8 cellular contexts compared by ENCODE assay signal in the genomic region with DNA sequence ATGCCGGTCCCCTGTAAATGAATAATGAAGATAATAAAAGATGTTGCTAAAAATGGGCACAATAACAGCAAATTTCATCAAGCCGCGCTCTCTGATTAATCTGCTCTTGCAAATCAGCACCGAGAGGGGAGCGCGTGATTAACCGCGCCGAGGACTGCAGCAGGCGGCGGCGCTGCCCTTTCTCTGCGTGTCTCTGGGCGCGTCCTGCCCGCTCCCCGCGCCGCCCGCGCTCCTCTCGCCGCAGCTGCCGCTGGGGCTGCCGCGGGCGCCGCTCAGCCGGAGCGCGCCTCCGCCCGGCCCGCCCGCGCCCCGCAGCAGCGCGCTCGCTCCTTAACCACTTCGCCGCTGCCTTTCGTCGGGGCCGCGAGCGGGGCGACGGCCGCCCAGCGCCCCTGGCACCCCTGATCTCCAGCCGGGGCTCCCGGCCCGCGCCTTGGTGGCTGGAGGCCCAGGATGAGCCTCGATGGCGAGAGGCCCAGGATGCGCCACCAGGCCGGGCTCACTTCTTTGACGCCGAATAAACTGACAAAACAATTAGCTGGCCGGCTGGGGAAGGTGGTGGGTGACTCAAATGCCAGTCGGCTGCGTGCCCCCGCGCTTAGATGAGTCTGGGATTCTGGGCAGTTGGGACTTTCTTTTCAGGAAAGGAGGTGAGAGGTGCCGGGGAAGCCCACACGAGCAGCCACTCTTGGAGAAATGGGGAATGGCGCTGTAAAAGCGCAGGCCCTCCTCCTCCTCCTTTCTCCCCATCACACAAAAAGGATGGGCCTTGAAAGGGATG.
DNase-seq lines count a peak whose midpoint lies in the region; ATAC-seq and TF ChIP-seq lines count a peak whose summit lies in the region.

No MANE protein-coding gene starts in this region.

- H3K4me1 Mint-ChIP-seq in natural killer cell: no peaks in the 10 kb centered on the region

- intact Hi-C loops in natural killer cell (cut with micrococcal nuclease): no loop called here

- no peaks in the 10 kb centered on the region for H3K36me3 Mint-ChIP-seq in natural killer cell

- no peak overlapping the region for H3K4me3 Mint-ChIP-seq in natural killer cell

- peak; percentile 43 for DNase-seq in AG08395 (ENCODE audit: low spot score)
- peak; percentile 27 for DNase-seq in LoVo (ENCODE audit: low spot score)
- peak; percentile 80 for DNase-seq in left kidney (ENCODE audit: low read depth, low spot score)
- peak; percentile 78 for DNase-seq in superior temporal gyrus (ENCODE audit: extremely low spot score)
- DNase-seq in natural killer cell: no peak
- DNase-seq in GM19238 (ENCODE audit: insufficient read length, low spot score): no peak

- H3K27me3 Mint-ChIP-seq in natural killer cell (ENCODE audit: low read depth in 2 of 2): peaks cover 14 to 18% of the 10 kb centered on the region in 2 donors

- no peak overlapping the region for H3K27ac Mint-ChIP-seq in natural killer cell

- peaks cover 0 to 2% of the 10 kb centered on the region in 2 donors for H3K9me3 Mint-ChIP-seq in natural killer cell

- H3K27ac ChIP-seq in cingulate gyrus (ENCODE audit: low read depth, low read length): peak overlapping the region; percentile 74

- ATAC-seq in natural killer cell: no peak
- ATAC-seq in HG03025 (IDR thresholded peaks at IDR 0.05; ENCODE audit: low FRiP score, unreplicated experiment): no peak

- no peak for TF ChIP-seq CTCF in natural killer cell (IDR thresholded peaks at IDR 0.05)

Comparison
In these comparisons a context has a peak if more than half of its experiments do, and no peak if none do; other contexts are left out.
1. DNase-seq: peak in AG08395 (single experiment), LoVo (single experiment), left kidney (single experiment) and superior temporal gyrus (single experiment); none in natural killer cell (single experiment) and GM19238 (single experiment).